Comparison of ENCODE assay signal across 8 cellular contexts in genomic region chr2:219497495-219498279, GRCh38. TPM values are rescaled to one million over a fixed set of nuclear protein-coding genes. Genes with fewer than 3 reads are reported as not detected.
A peak's percentile ranks its signal among the peaks of the same experiment; 100 is the strongest.
DNase-seq lines count a peak whose midpoint lies in the region; ATAC-seq and TF ChIP-seq lines count a peak whose summit lies in the region.

No MANE protein-coding gene starts in this region.

- no peak for DNase-seq in activated naive CD4-positive, alpha-beta T cell treated with anti-CD3 and anti-CD28 coated beads for 36 hours
- DNase-seq in activated naive CD4-positive, alpha-beta T cell treated with anti-CD3 and anti-CD28 coated beads, Interleukin-2, amount 50 U/mL, for 16 hours: no peak
- DNase-seq in RWPE1 (ENCODE audit: low spot score) (peak; percentile 77), mammary epithelial cell (peak; percentile 66), immature natural killer cell (peak; percentile 22 to 35 (median 31)), NCI-H1092 (lab: John Stamatoyannopoulos, UW) (no peak)

- H3K4me1 ChIP-seq in mammary epithelial cell (ENCODE audit: insufficient read depth, low read length) (peaks cover 18% of the 10 kb centered on the region), skeletal muscle tissue (ENCODE audit: control insufficient read depth in 3 of 3, insufficient read depth in 3 of 3, low read length in 3 of 3) (peaks cover 48 to 56% (median 51%) of the 10 kb centered on the region in 3 donors)

- no peak overlapping the region for H3K27ac Mint-ChIP-seq in activated naive CD4-positive, alpha-beta T cell treated with anti-CD3 and anti-CD28 coated beads for 36 hours
- peak overlapping the region in 2 of 6 donors; percentile 80 to 93 for H3K27ac Mint-ChIP-seq in immature natural killer cell

- H3K27me3 Mint-ChIP-seq in activated naive CD4-positive, alpha-beta T cell treated with anti-CD3 and anti-CD28 coated beads for 36 hours (ENCODE audit: low read depth): peaks cover 47% of the 10 kb centered on the region
- H3K27me3 Mint-ChIP-seq in immature natural killer cell (ENCODE audit: low read depth in 3 of 3): peaks cover 5 to 18% (median 14%) of the 10 kb centered on the region in 3 donors

- intact Hi-C loops in activated naive CD4-positive, alpha-beta T cell treated with anti-CD3 and anti-CD28 coated beads for 36 hours (cut with micrococcal nuclease): loop anchor here (1.0 to 2.0 kb wide), 13 partner anchors 12 to 268 kb away; partner anchors contain the start of genes ANKZF1, ATG9A, CHPF and DNAJB2
- intact Hi-C loops in mammary epithelial cell (cut with micrococcal nuclease): loop anchor here (1.0 to 5.0 kb wide), 6 partner anchors 23 to 188 kb away; no protein-coding TSS in a partner anchor

- H3K4me3 ChIP-seq in mammary epithelial cell (replicated peaks in 1 of 3; ENCODE audit: insufficient read depth in 1 of 3, low read depth in 2 of 3, low read length in 3 of 3) (peak overlapping the region; percentile 57 to 71 (median 65)), skeletal muscle tissue (ENCODE audit: low read length in 3 of 3) (peak overlapping the region; percentile 79 to 92 (median 89))

- peaks cover 28% of the 10 kb centered on the region for H3K4me1 Mint-ChIP-seq in activated naive CD4-positive, alpha-beta T cell treated with anti-CD3 and anti-CD28 coated beads for 36 hours (ENCODE audit: low read depth)
- peaks cover 27 to 36% of the 10 kb centered on the region in 2 donors for H3K4me1 Mint-ChIP-seq in immature natural killer cell

- H3K9me3 ChIP-seq in mammary epithelial cell (replicated peaks; ENCODE audit: insufficient read depth, low read length): no peaks in the 10 kb centered on the region
- H3K9me3 ChIP-seq in skeletal muscle tissue (ENCODE audit: control insufficient read depth in 3 of 3, low read length in 3 of 3): no peaks in the 10 kb centered on the region

- TF ChIP-seq CTCF in RWPE1 (conservative IDR thresholded peaks at IDR 0.05; ENCODE audit: low read depth) (no peak), mammary epithelial cell (conservative IDR thresholded peaks at IDR 0.05 in 1 of 2, IDR thresholded peaks at IDR 0.05 in 1 of 2; ENCODE audit: extremely low read depth in 1 of 2, insufficient read depth in 1 of 2, low read depth in 1 of 2, low read length in 2 of 2) (no peak)

- H3K27ac ChIP-seq in RWPE1 (peak overlapping the region; percentile 95), mammary epithelial cell (ENCODE audit: insufficient read depth, low read depth, low read length) (peak overlapping the region; percentile 20), skeletal muscle tissue (ENCODE audit: low read depth, low read length) (peak overlapping the region; percentile 90)

- BruUV-seq in mammary epithelial cell (replicated peaks; lab: Mats Ljungman, UMichigan): no TSS peak

- peak overlapping the region; percentile 90 for H3K4me2 ChIP-seq in mammary epithelial cell (ENCODE audit: insufficient read depth, low read depth, low read length)

- peaks cover 1% of the 10 kb centered on the region for H3K36me3 Mint-ChIP-seq in activated naive CD4-positive, alpha-beta T cell treated with anti-CD3 and anti-CD28 coated beads for 36 hours (ENCODE audit: low read depth)
- peaks cover 0 to 4% (median 0%) of the 10 kb centered on the region in 3 donors for H3K36me3 Mint-ChIP-seq in immature natural killer cell

- POLR2A ChIA-PET in RWPE1 (lab: Yijun Ruan, JAX; ENCODE audit: low non-redundant PET): interaction anchor here (1.3 kb wide), 1 partner anchor 32 kb away, joined by 7 read pairs; no protein-coding TSS in a partner anchor

- peak overlapping the region; percentile 92 for H2AFZ ChIP-seq in mammary epithelial cell (ENCODE audit: low read depth, low read length)

- CTCF ChIA-PET in activated naive CD4-positive, alpha-beta T cell treated with anti-CD3 and anti-CD28 coated beads for 36 hours (lab: Charles Lee): interaction anchor here (0.8 to 11.7 kb wide), 9 partner anchors 9 to 95 kb away, joined by 3 to 211 read pairs (median 9); partner anchors contain the start of genes CHPF and TMEM198
- CTCF ChIA-PET in RWPE1 (lab: Yijun Ruan, JAX): interaction anchor here (0.7 to 1.2 kb wide), 2 partner anchors 22 to 88 kb away, joined by 3 to 4 read pairs; no protein-coding TSS in a partner anchor
- CTCF ChIA-PET in mammary epithelial cell (lab: Charles Lee; ENCODE audit: low non-redundant PET): interaction anchor here (1.2 kb wide), 2 partner anchors 32 to 67 kb away, joined by 7 to 9 read pairs; no protein-coding TSS in a partner anchor

- no peaks in the 10 kb centered on the region for H3K9me3 Mint-ChIP-seq in activated naive CD4-positive, alpha-beta T cell treated with anti-CD3 and anti-CD28 coated beads for 36 hours
- peaks cover 0 to 2% (median 0%) of the 10 kb centered on the region in 6 donors for H3K9me3 Mint-ChIP-seq in immature natural killer cell

- peak; percentile 32 for ATAC-seq in HG03108 (IDR thresholded peaks at IDR 0.05; ENCODE audit: unreplicated experiment)

- no peaks in the 10 kb centered on the region for H3K27me3 ChIP-seq in mammary epithelial cell (ENCODE audit: insufficient read depth, low read length)
- H3K27me3 ChIP-seq in skeletal muscle tissue (ENCODE audit: control insufficient read depth in 3 of 3, insufficient read depth in 3 of 3, low read length in 3 of 3): peaks cover 0 to 4% (median 0%) of the 10 kb centered on the region in 3 donors

- H3K36me3 ChIP-seq in mammary epithelial cell (ENCODE audit: insufficient read depth, low read length): no peaks in the 10 kb centered on the region
- H3K36me3 ChIP-seq in skeletal muscle tissue (ENCODE audit: control insufficient read depth in 3 of 3, insufficient read depth in 3 of 3, low read length in 3 of 3): peaks cover 9 to 24% (median 12%) of the 10 kb centered on the region in 3 donors

- H4K20me1 ChIP-seq in mammary epithelial cell (ENCODE audit: insufficient read depth, low read length): no peaks in the 10 kb centered on the region

- H3K79me2 ChIP-seq in mammary epithelial cell (ENCODE audit: insufficient read depth, low read length): peaks cover 17% of the 10 kb centered on the region

- in situ Hi-C loops in mammary epithelial cell (cut with MboI; ENCODE audit: low sequenced_read_pairs in 2 of 2): no loop called here

- dilution Hi-C loops in mammary epithelial cell (cut with HindIII; ENCODE audit: low sequenced_read_pairs): no loop called here

- peak overlapping the region; percentile 91 for H3K4me3 Mint-ChIP-seq in activated naive CD4-positive, alpha-beta T cell treated with anti-CD3 and anti-CD28 coated beads for 36 hours
- H3K4me3 Mint-ChIP-seq in immature natural killer cell: peak overlapping the region; percentile 94 to 99 (median 96)

- H3K9ac ChIP-seq in mammary epithelial cell (ENCODE audit: insufficient read depth, low read length) (peak overlapping the region; percentile 68), skeletal muscle tissue (ENCODE audit: low read depth in 1 of 3, low read length in 3 of 3) (peak overlapping the region; percentile 90 to 93 (median 91))

- 29% methylated on average over 10 of the region's 59 CpGs for WGBS in mammary epithelial cell (ENCODE audit: low coverage, missing lambda C conversion rate)

RNA-seq across cellular contexts. Expression of gene GMPPA, which starts 1.0 kb away (rescaled TPM):
- total RNA-seq in activated naive CD4-positive, alpha-beta T cell treated with anti-CD3 and anti-CD28 coated beads for 36 hours: 10 to 100 TPM; 25.2 to 28.4 TPM
- total RNA-seq in mammary epithelial cell: 10 to 100 TPM; 37.8 to 50.1 TPM
- 69.6 TPM for polyA plus RNA-seq in mammary epithelial cell
- polyA minus RNA-seq in mammary epithelial cell: 90.8 TPM
- 10 to 100 TPM; 21.4 to 40.9 (median 37.1) TPM for polyA plus RNA-seq in immature natural killer cell
- 27.7 TPM for total RNA-seq in skeletal muscle tissue

RNA-seq across cellular contexts. Expression of gene ASIC4, which starts 16.6 kb away (rescaled TPM):
- total RNA-seq in activated naive CD4-positive, alpha-beta T cell treated with anti-CD3 and anti-CD28 coated beads for 36 hours: not detected
- total RNA-seq in mammary epithelial cell (under 1 TPM; 0.16 to 0.17 TPM), skeletal muscle tissue (not detected)
- polyA plus RNA-seq in mammary epithelial cell (0.05 TPM), immature natural killer cell (not detected)
- not detected for polyA minus RNA-seq in mammary epithelial cell

RNA-seq across cellular contexts. Expression of gene CHPF, which starts 45.9 kb away (rescaled TPM):
- 1 to 10 TPM; 8.5 to 9.0 TPM for total RNA-seq in activated naive CD4-positive, alpha-beta T cell treated with anti-CD3 and anti-CD28 coated beads for 36 hours
- total RNA-seq in mammary epithelial cell (100 to 1,000 TPM; 114 to 274 TPM), skeletal muscle tissue (33.4 TPM)
- polyA plus RNA-seq in mammary epithelial cell (101 TPM), immature natural killer cell (10 to 100 TPM in 2 of 3 donors, 1 to 10 TPM in 1; 6.1 to 20.8 (median 18.6) TPM)
- polyA minus RNA-seq in mammary epithelial cell: 18.2 TPM

RNA-seq across cellular contexts. Expression of gene TMEM198, which starts 46.1 kb away (rescaled TPM):
- 1 to 10 TPM in 1 of 2 experiments, under 1 TPM in 1; 0.86 to 1.1 TPM for total RNA-seq in activated naive CD4-positive, alpha-beta T cell treated with anti-CD3 and anti-CD28 coated beads for 36 hours
- 1 to 10 TPM; 1.3 to 5.2 TPM for total RNA-seq in mammary epithelial cell
- polyA plus RNA-seq in mammary epithelial cell: 2.0 TPM
- 0.26 TPM for polyA minus RNA-seq in mammary epithelial cell
- under 1 TPM in 1 of 3 donors, not detected in 2; 0.44 TPM for polyA plus RNA-seq in immature natural killer cell
- 2.1 TPM for total RNA-seq in skeletal muscle tissue

Comparison
In these comparisons a context has a peak if more than half of its experiments do, and no peak if none do; other contexts are left out.
1. DNase-seq: peak in RWPE1 (single experiment), mammary epithelial cell (single experiment) and immature natural killer cell (3 of 3); none in activated naive CD4-positive, alpha-beta T cell treated with anti-CD3 and anti-CD28 coated beads for 36 hours (single experiment), activated naive CD4-positive, alpha-beta T cell treated with anti-CD3 and anti-CD28 coated beads, Interleukin-2, amount 50 U/mL, for 16 hours (single experiment) and NCI-H1092 (single experiment).
2. H3K27ac ChIP-seq: peak in every context shown above with its lines; median percentile 95 in RWPE1; 90 in skeletal muscle tissue; 20 in mammary epithelial cell.